ENCODE assay signal across 12 cellular contexts in the genomic region with DNA sequence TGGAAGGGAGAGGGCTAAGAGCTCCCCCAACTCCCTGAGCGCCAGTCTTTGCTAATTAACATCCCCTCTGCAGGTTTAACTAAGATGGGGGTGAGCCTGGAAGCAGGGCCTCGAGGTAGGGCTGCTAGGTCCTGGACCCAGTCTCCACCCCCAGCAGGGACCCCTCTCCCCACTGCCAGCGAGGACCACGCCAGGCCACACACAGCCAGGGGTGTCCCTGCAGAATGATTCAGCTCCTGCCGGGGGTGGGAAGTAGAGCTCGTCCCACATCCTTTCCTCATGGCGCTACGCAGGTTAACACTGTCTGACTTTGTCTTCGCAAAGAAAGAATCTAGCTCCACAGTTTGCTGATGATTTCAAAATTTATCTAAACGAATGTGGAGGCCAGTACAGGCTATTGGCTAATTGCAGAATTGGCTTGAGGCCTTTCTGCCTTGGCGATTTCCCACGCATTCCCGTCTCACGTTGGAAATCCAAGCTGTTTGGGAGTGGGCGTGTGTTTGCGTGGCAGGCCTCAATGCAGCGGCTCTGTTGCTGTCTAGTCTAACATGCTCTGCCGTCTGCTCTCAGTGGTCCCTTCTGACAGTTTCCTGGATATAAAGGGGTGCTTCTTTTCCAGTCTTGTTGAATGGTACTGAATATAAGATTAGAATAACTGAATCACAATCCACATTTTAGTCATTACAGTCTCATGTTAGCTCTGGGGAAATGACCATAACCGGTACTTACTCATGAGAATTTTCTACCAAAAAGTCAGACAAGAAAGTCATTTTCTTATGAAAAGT.
DNase-seq lines count a peak whose midpoint lies in the region; ATAC-seq and TF ChIP-seq lines count a peak whose summit lies in the region.
"Had no signal": no experiment of that assay in that cellular context is flagged by ENCODE, and none has a peak within 500 bp of the region (broad histone marks: within the 10 kb centered on the region; RNA-seq: fewer than 3 reads in every experiment).

No MANE protein-coding gene starts in this region.

- H3K27me3 Mint-ChIP-seq in activated T-cell treated with anti-CD3 and anti-CD28 coated beads, Interleukin-2, amount 50 U/mL, for 72 hours (ENCODE audit: low read depth) = no peaks in the 10 kb centered on the region

- H3K9me2 ChIP-seq in GM23248 (ENCODE audit: insufficient read depth) = no peaks in the 10 kb centered on the region

- peak overlapping the region; percentile 65 for H3K4me3 ChIP-seq in GM23248
- H3K4me3 ChIP-seq in spleen = no peak overlapping the region
- H3K4me3 ChIP-seq: lung had no signal

- H3K27me3 ChIP-seq in GM23248 (replicated peaks; ENCODE audit: insufficient read depth) (no peaks in the 10 kb centered on the region), spleen (replicated peaks in 1 of 7) (no peaks in the 10 kb centered on the region)

- peak overlapping the region; percentile 62 for H3K27ac Mint-ChIP-seq in activated T-cell treated with anti-CD3 and anti-CD28 coated beads, Interleukin-2, amount 50 U/mL, for 72 hours

- H3K9me3 Mint-ChIP-seq in activated T-cell treated with anti-CD3 and anti-CD28 coated beads, Interleukin-2, amount 50 U/mL, for 72 hours = no peaks in the 10 kb centered on the region

- H3K4me1 Mint-ChIP-seq in activated T-cell treated with anti-CD3 and anti-CD28 coated beads, Interleukin-2, amount 50 U/mL, for 72 hours (ENCODE audit: low read depth) = peaks cover 33% of the 10 kb centered on the region

- peak; percentile 85 to 89 for ATAC-seq in activated T-cell treated with anti-CD3 and anti-CD28 coated beads, Interleukin-2, amount 50 U/mL, for 72 hours (replicated peaks in 1 of 2)
- ATAC-seq in left cardiac atrium = peak; percentile 68 to 77
- no peak for ATAC-seq in HG02938 (IDR thresholded peaks at IDR 0.05; ENCODE audit: unreplicated experiment)
- ATAC-seq in GM21786 (IDR thresholded peaks at IDR 0.05; ENCODE audit: unreplicated experiment) = no peak
- no peak for ATAC-seq in GM18870 (IDR thresholded peaks at IDR 0.05; ENCODE audit: unreplicated experiment)

- DNase-seq in GM23248 (peak; percentile 78), left cardiac atrium (peak; percentile 40), spleen (no peak)
- DNase-seq in activated T-cell treated with anti-CD3 and anti-CD28 coated beads, Interleukin-2, amount 50 U/mL, for 72 hours = peak; percentile 25 to 42
- DNase-seq in stimulated activated CD4-positive, alpha-beta T cell treated with anti-CD3 and anti-CD28 coated beads, Interleukin-1b, Interleukin-23, amount 100 ng/mL, for 48 hours = peak; percentile 51
- DNase-seq: head of caudate nucleus, NCI-H1048, NCI-H510A had no signal

- no peak for TF ChIP-seq CTCF in spleen (IDR thresholded peaks at IDR 0.05 in 8 of 11, conservative IDR thresholded peaks at IDR 0.05 in 3 of 11)

- no peaks in the 10 kb centered on the region for H3K79me2 ChIP-seq in GM23248 (ENCODE audit: insufficient read depth)

- TF ChIP-seq POLR2A in spleen (IDR thresholded peaks at IDR 0.05) = no peak

- H4K20me1 ChIP-seq in GM23248 (ENCODE audit: insufficient read depth) = no peaks in the 10 kb centered on the region

- H3K36me3 ChIP-seq in GM23248 (ENCODE audit: low read depth) = no peaks in the 10 kb centered on the region
- H3K36me3 ChIP-seq in spleen = peaks cover 0 to 10% (median 0%) of the 10 kb centered on the region in 6 donors

- in situ Hi-C loops in GM23248 (cut with MboI) = no loop called here

- peak overlapping the region; percentile 54 to 65 for H3K4me3 Mint-ChIP-seq in activated T-cell treated with anti-CD3 and anti-CD28 coated beads, Interleukin-2, amount 50 U/mL, for 72 hours

- H3K9me3 ChIP-seq in GM23248 (ENCODE audit: low read depth) (no peaks in the 10 kb centered on the region), spleen (no peaks in the 10 kb centered on the region)

- peak overlapping the region; percentile 75 for H3K27ac ChIP-seq in GM23248
- H3K27ac ChIP-seq in spleen = no peak overlapping the region

- H3F3A ChIP-seq in GM23248 (ENCODE audit: insufficient read depth) = peaks cover 25% of the 10 kb centered on the region

- H3K4me1 ChIP-seq in GM23248 (ENCODE audit: insufficient read depth) = peaks cover 27% of the 10 kb centered on the region
- peaks cover 0 to 8% (median 0%) of the 10 kb centered on the region in 6 donors for H3K4me1 ChIP-seq in spleen

- H3K9ac ChIP-seq in GM23248 = peak overlapping the region; percentile 64

- WGBS in GM23248 (ENCODE audit: low coverage in 1 of 2, low lambda C conversion rate in 2 of 2, missing lambda C conversion rate in 2 of 2), 2 experiments = 4 to 5% methylated on average over 19 of the region's 19 CpGs
- 82 to 90% (median 86%) methylated on average over 19 of the region's 19 CpGs for WGBS in spleen, 5 donors

- H3K4me2 ChIP-seq in GM23248 (ENCODE audit: unreplicated experiment) = peak overlapping the region; percentile 90

- peaks cover 0 to 3% of the 10 kb centered on the region in 2 donors for H3K36me3 Mint-ChIP-seq in activated T-cell treated with anti-CD3 and anti-CD28 coated beads, Interleukin-2, amount 50 U/mL, for 72 hours (ENCODE audit: insufficient read depth in 2 of 2)

- peak overlapping the region; percentile 68 for H2AFZ ChIP-seq in GM23248

- intact Hi-C loops in left cardiac atrium (cut with DNase I) (loop anchor here in 1 of 2 donors (10.0 kb wide), 1 partner anchor 49 kb away; no protein-coding TSS in a partner anchor), spleen (cut with DNase I; ENCODE audit: low total_unique reads) (no loop called here)

Comparison
In these comparisons a context has a peak if more than half of its experiments do, and no peak if none do; other contexts are left out.
1. ATAC-seq: peak in activated T-cell treated with anti-CD3 and anti-CD28 coated beads, Interleukin-2, amount 50 U/mL, for 72 hours (2 of 2) and left cardiac atrium (2 of 2); none in HG02938 (single experiment), GM21786 (single experiment) and GM18870 (single experiment).